9 cellular contexts compared by ENCODE assay signal in the genomic region with DNA sequence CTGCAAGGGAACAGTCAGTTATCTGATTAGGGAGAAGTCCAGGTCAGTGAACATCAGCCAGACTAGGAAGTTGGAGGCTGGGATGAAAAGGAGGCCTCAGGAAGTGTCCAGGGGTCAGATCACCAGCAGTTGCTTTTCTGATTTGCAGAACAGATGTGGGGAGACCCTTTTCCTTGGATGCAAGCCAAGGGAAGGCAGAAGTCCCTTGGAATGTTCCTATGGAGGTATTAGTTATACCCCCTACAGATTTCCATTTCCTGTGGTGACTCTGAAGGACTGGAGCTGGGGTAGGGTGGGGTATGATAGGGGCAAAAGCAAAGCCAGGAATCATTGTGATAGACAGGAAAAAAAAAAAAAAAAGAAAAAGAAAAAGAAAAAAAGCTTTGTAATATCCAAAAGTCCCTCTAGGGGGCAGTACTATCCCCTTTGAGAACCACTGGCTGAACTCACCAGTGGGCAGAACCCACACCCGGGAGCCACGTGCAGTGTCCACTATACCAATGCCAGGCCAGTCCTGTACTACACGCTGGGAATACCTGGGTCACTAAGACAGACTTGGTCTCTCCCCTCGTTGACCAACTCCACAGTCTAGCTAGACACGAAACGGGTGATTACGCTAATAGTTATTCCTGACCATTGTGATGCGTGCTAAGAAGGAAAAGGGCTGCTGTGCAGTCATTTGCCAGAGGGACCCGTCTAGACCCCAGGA. TPM values are rescaled to one million over a fixed set of nuclear protein-coding genes. Genes with fewer than 3 reads are reported as not detected.
DNase-seq lines count a peak whose midpoint lies in the region; ATAC-seq and TF ChIP-seq lines count a peak whose summit lies in the region.
"Had no signal": no experiment of that assay in that cellular context is flagged by ENCODE, and none has a peak within 500 bp of the region (broad histone marks: within the 10 kb centered on the region; RNA-seq: fewer than 3 reads in every experiment).

No MANE protein-coding gene starts in this region.

- H2AFZ ChIP-seq in parathyroid adenoma, result no peak overlapping the region

- peaks cover 22% of the 10 kb centered on the region for H3K27me3 ChIP-seq in NT2/D1 (ENCODE audit: insufficient read depth, insufficient read length)
- H3K27me3 ChIP-seq in parathyroid adenoma (ENCODE audit: control insufficient read depth, insufficient read depth, low read length), result no peaks in the 10 kb centered on the region
- H3K27me3 ChIP-seq in stomach, result peaks cover 0 to 30% (median 23%) of the 10 kb centered on the region in 3 donors

- WGBS in stomach, 5 donors, result 58 to 66% (median 64%) methylated on average over 9 of the region's 9 CpGs

- TF ChIP-seq EP300 in stomach (IDR thresholded peaks at IDR 0.05), result no peak

- H3K4me3 ChIP-seq in GM12864 (ENCODE audit: low read depth, low read length) (no peak overlapping the region), NT2/D1 (ENCODE audit: insufficient read length, low read depth) (no peak overlapping the region), fibroblast of mammary gland (ENCODE audit: control insufficient read depth, low read depth, low read length) (no peak overlapping the region), parathyroid adenoma (ENCODE audit: low read depth, low read length) (no peak overlapping the region), stomach (no peak overlapping the region)

- TF ChIP-seq CTCF in GM12864 (IDR thresholded peaks at IDR 0.05; ENCODE audit: low read depth, low read length, missing control alignments) (peak; percentile 62), fibroblast of mammary gland (conservative IDR thresholded peaks at IDR 0.05; ENCODE audit: control insufficient read depth, insufficient read depth, low read depth, low read length) (peak; percentile 51), parathyroid adenoma (IDR thresholded peaks at IDR 0.05) (peak; percentile 42), stomach (IDR thresholded peaks at IDR 0.05) (peak in 3 of 7 experiments; percentile 7 to 49 (median 33))

- TF ChIP-seq POLR2A in stomach (IDR thresholded peaks at IDR 0.05), result no peak

- peaks cover 6% of the 10 kb centered on the region for H3K36me3 ChIP-seq in NT2/D1 (ENCODE audit: insufficient read depth, insufficient read length, low read length)
- no peaks in the 10 kb centered on the region for H3K36me3 ChIP-seq in parathyroid adenoma (ENCODE audit: control insufficient read depth, insufficient read depth, low read length)
- H3K36me3 ChIP-seq in stomach, result no peaks in the 10 kb centered on the region

- H3K4me1 ChIP-seq in NT2/D1 (ENCODE audit: insufficient read depth, insufficient read length) (peaks cover 7% of the 10 kb centered on the region), parathyroid adenoma (no peaks in the 10 kb centered on the region), stomach (peaks cover 2 to 42% (median 30%) of the 10 kb centered on the region in 4 donors)

- intact Hi-C loops in stomach (cut with DNase I; ENCODE audit: low total_unique reads), result no loop called here

- ATAC-seq in HG03095 (IDR thresholded peaks at IDR 0.05; ENCODE audit: unreplicated experiment), result no peak
- ATAC-seq: effector memory CD8-positive, alpha-beta T cell had no signal

- H3K79me2 ChIP-seq in parathyroid adenoma, result no peaks in the 10 kb centered on the region

- H3K9ac ChIP-seq in NT2/D1 (ENCODE audit: insufficient read length, low read depth) (no peak overlapping the region), parathyroid adenoma (no peak overlapping the region)

- no peak overlapping the region for H3K4me2 ChIP-seq in parathyroid adenoma (ENCODE audit: low read length)

- DNase-seq in GM12864 (ENCODE audit: low read depth) (no peak), NT2/D1 (ENCODE audit: low read depth, low spot score) (peak; percentile 20), fibroblast of mammary gland (ENCODE audit: low read depth) (peak; percentile 20), stomach (no peak), globus pallidus (ENCODE audit: low spot score) (no peak)
- no peak for DNase-seq in activated T-cell treated with anti-CD3 and anti-CD28 coated beads, Interleukin-2, amount 50 U/mL, for 48 hours
- DNase-seq: effector memory CD8-positive, alpha-beta T cell had no signal

- H3K27ac ChIP-seq in parathyroid adenoma (no peak overlapping the region), stomach (no peak overlapping the region)

- H3K9me3 ChIP-seq in NT2/D1 (ENCODE audit: insufficient read depth, low read length) (peaks cover 26% of the 10 kb centered on the region; the same call in 1 of the 2 replicates), parathyroid adenoma (ENCODE audit: control insufficient read depth, low read length) (no peaks in the 10 kb centered on the region), stomach (no peaks in the 10 kb centered on the region)

RNA-seq across cellular contexts. Expression of a gene that starts 7.4 kb away (rescaled TPM):
- total RNA-seq in stomach, result 10 to 100 TPM in 3 of 5 donors, 1 to 10 TPM in 2; 5.8 to 13.4 (median 11.1) TPM
- 1 to 10 TPM; 2.1 to 4.3 (median 2.2) TPM for polyA plus RNA-seq in stomach

Comparison
In these comparisons a context has a peak if more than half of its experiments do, and no peak if none do; other contexts are left out.
1. DNase-seq: peak in NT2/D1 (single experiment) and fibroblast of mammary gland (single experiment); none in GM12864 (single experiment), activated T-cell treated with anti-CD3 and anti-CD28 coated beads, Interleukin-2, amount 50 U/mL, for 48 hours (0 of 2), stomach (single experiment) and globus pallidus (single experiment).